ENCODE assay signal across 11 cellular contexts in the genomic region with DNA sequence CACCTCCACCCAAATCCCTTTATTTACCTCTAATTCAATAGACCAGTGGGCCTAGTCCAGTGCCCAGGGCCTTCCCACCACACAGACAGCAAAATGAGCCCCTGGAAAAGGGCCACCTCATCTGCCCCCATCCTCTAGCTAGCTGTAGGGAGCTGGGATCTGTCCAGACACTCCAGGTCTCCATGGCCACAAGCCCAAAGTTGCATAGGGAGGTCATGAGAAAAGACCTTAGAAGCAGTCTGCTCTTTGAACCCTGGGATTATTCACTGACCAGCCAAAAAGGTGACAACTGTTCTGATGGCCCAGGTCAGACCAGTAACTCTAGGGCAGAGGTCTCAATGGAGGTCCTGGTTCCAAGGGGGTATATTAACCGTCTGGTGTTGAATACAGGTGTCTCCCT. TPM values are rescaled to one million over a fixed set of nuclear protein-coding genes. Genes with fewer than 3 reads are reported as not detected.
A peak's percentile ranks its signal among the peaks of the same experiment; 100 is the strongest.
DNase-seq lines count a peak whose midpoint lies in the region; ATAC-seq and TF ChIP-seq lines count a peak whose summit lies in the region.
"Had no signal": no experiment of that assay in that cellular context is flagged by ENCODE, and none has a peak within 500 bp of the region (broad histone marks: within the 10 kb centered on the region; RNA-seq: fewer than 3 reads in every experiment).

No MANE protein-coding gene starts in this region.

- no peak for TF ChIP-seq CTCF in brain (conservative IDR thresholded peaks at IDR 0.05)
- TF ChIP-seq CTCF in mesothelial cell of epicardium (IDR thresholded peaks at IDR 0.05; ENCODE audit: unreplicated experiment) = no peak

- no peak for DNase-seq in mesothelial cell of epicardium (ENCODE audit: low spot score in 2 of 2, unreplicated experiment in 2 of 2)
- DNase-seq in substantia nigra (lab: John Stamatoyannopoulos, UW) = peak in 1 of 49 donors; percentile 28
- no peak for DNase-seq in NCI-H69 (lab: John Stamatoyannopoulos, UW)
- no peak for DNase-seq in NCI-H510A (lab: John Stamatoyannopoulos, UW)
- DNase-seq: activated T-cell treated with anti-CD3 and anti-CD28 coated beads, Interleukin-2, amount 50 U/mL, for 4 hours; NCI-H187; stimulated activated naive CD8-positive, alpha-beta T cell treated with anti-CD3 and anti-CD28 coated beads, Interleukin-15, amount 100 ng/mL, for 72 hours had no signal

- H3K4me1 Mint-ChIP-seq in IgD-negative memory B cell (peaks cover 33 to 40% (median 33%) of the 10 kb centered on the region in 3 donors), brain (peaks cover 83% of the 10 kb centered on the region), mesothelial cell of epicardium (peaks cover 74% of the 10 kb centered on the region)

- H3K4me3 Mint-ChIP-seq in IgD-negative memory B cell (peak overlapping the region in 1 of 4 donors; percentile 54), brain (peak overlapping the region; percentile 85 to 92 (median 89)), mesothelial cell of epicardium (peak overlapping the region; percentile 70)

- peaks cover 73% of the 10 kb centered on the region for H3K27me3 Mint-ChIP-seq in IgD-negative memory B cell
- peaks cover 8% of the 10 kb centered on the region for H3K27me3 Mint-ChIP-seq in brain
- no peaks in the 10 kb centered on the region for H3K27me3 Mint-ChIP-seq in mesothelial cell of epicardium (ENCODE audit: low read depth)

- H3K9me3 Mint-ChIP-seq in IgD-negative memory B cell (no peaks in the 10 kb centered on the region), brain (peaks cover 0 to 5% (median 0%) of the 10 kb centered on the region in 5 experiments), mesothelial cell of epicardium (no peaks in the 10 kb centered on the region)
- H3K9me3 Mint-ChIP-seq: activated T-cell treated with anti-CD3 and anti-CD28 coated beads, Interleukin-2, amount 50 U/mL, for 4 hours; stimulated activated naive CD8-positive, alpha-beta T cell treated with anti-CD3 and anti-CD28 coated beads, Interleukin-15, amount 100 ng/mL, for 72 hours had no signal

- ATAC-seq in GM19397 (IDR thresholded peaks at IDR 0.05; ENCODE audit: unreplicated experiment) = no peak
- no peak for ATAC-seq in GM18517 (IDR thresholded peaks at IDR 0.05; ENCODE audit: unreplicated experiment)
- ATAC-seq: activated T-cell treated with anti-CD3 and anti-CD28 coated beads, Interleukin-2, amount 50 U/mL, for 4 hours; stimulated activated naive CD8-positive, alpha-beta T cell treated with anti-CD3 and anti-CD28 coated beads, Interleukin-15, amount 100 ng/mL, for 72 hours had no signal

- peak overlapping the region in 2 of 3 donors; percentile 41 to 81 for H3K27ac Mint-ChIP-seq in IgD-negative memory B cell
- H3K27ac Mint-ChIP-seq in brain = peak overlapping the region; percentile 14 to 95 (median 91)
- H3K27ac Mint-ChIP-seq in mesothelial cell of epicardium = peak overlapping the region; percentile 83
- H3K27ac Mint-ChIP-seq: stimulated activated naive CD8-positive, alpha-beta T cell treated with anti-CD3 and anti-CD28 coated beads, Interleukin-15, amount 100 ng/mL, for 72 hours had no signal

- H3K27ac ChIP-seq in substantia nigra (ENCODE audit: low read depth, low read length, poor library complexity, severe bottlenecking) = peak overlapping the region; percentile 96

- no peaks in the 10 kb centered on the region for H3K36me3 Mint-ChIP-seq in IgD-negative memory B cell
- no peaks in the 10 kb centered on the region for H3K36me3 Mint-ChIP-seq in brain
- no peaks in the 10 kb centered on the region for H3K36me3 Mint-ChIP-seq in mesothelial cell of epicardium

RNA-seq across cellular contexts. Expression of gene CUEDC1, which starts 2.0 kb away (rescaled TPM):
- polyA plus RNA-seq in IgD-negative memory B cell (not detected), brain (ENCODE audit: insufficient read depth, low read depth, low replicate concordance) (97.8 TPM)
- 37.0 to 38.7 TPM (median 37.8 TPM) in 3 replicates for total RNA-seq in mesothelial cell of epicardium

RNA-seq across cellular contexts. Expression of gene VEZF1, which starts 34.8 kb away (rescaled TPM):
- polyA plus RNA-seq in IgD-negative memory B cell = 38.3 TPM
- 72.5 TPM for polyA plus RNA-seq in brain (ENCODE audit: insufficient read depth, low read depth, low replicate concordance)
- total RNA-seq in mesothelial cell of epicardium = 80.6 to 84.9 TPM (median 82.5 TPM) in 3 replicates

RNA-seq across cellular contexts. Expression of gene SRSF1, which starts 53.8 kb away (rescaled TPM):
- polyA plus RNA-seq in IgD-negative memory B cell (57.3 TPM), brain (ENCODE audit: insufficient read depth, low read depth, low replicate concordance) (124 TPM)
- total RNA-seq in mesothelial cell of epicardium = 258 to 267 TPM (median 264 TPM) in 3 replicates

Comparison
In these comparisons a context has a peak if more than half of its experiments do, and no peak if none do; other contexts are left out.
1. RNA of gene CUEDC1, which starts 2.0 kb away (polyA plus RNA-seq): 97.8 TPM in brain (single experiment); not detected in IgD-negative memory B cell (single experiment); every median in the first group is over 10 times any median in the second.
2. Peak in every context shown above with its lines, with median percentiles within 50 percentile points of each other: H3K27ac Mint-ChIP-seq.